7 cellular contexts compared by ENCODE assay signal in the genomic region with DNA sequence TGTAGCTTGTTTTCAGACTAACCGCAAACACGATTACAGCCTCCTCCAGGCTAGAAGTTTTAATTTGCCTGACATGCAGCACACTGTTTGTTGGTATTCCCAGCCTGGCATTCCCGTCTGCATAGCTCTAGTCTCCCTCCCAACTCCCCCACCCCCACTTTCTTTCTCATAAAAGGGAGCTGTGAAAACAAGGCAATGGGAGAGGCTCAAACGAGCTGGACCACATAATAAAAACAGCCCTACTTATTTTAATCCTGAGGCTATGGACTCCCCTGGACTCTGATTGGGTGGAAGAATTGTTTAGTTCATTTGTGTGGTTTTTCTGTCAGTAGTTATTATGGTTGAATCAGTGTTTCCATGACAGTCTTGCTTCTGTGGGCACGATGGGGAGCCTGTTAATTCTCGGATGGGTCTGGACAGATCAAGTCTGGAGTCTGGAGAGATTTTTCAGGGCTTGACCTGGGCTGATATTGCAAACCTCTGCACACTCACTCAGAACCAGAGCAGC. TPM values are rescaled to one million over a fixed set of nuclear protein-coding genes. Genes with fewer than 3 reads are reported as not detected.
DNase-seq lines count a peak whose midpoint lies in the region; ATAC-seq and TF ChIP-seq lines count a peak whose summit lies in the region.

No MANE protein-coding gene starts in this region.

- no peaks in the 10 kb centered on the region for H3K27me3 ChIP-seq in H9 (ENCODE audit: insufficient read depth, low read length)
- no peaks in the 10 kb centered on the region for H3K27me3 ChIP-seq in esophagus squamous epithelium

- no peaks in the 10 kb centered on the region for H3K79me2 ChIP-seq in H9 (ENCODE audit: insufficient read depth, low read length)

- H3K14ac ChIP-seq in H9 (ENCODE audit: insufficient read depth, low read length) = no peak overlapping the region

- H3T11ph ChIP-seq in H9 (ENCODE audit: low read length) = no peak overlapping the region

- no peak overlapping the region for H3K4ac ChIP-seq in H9 (ENCODE audit: low read depth, low read length)

- H2AK5ac ChIP-seq in H9 (ENCODE audit: insufficient read length, low read length) = no peak overlapping the region

- H3K9ac ChIP-seq in H9 (ENCODE audit: extremely low read depth, insufficient read length, low read length) = no peak overlapping the region

- DNase-seq in H9 (no peak), SK-MEL-5 (ENCODE audit: low read depth, low spot score) (peak; percentile 75), esophagus squamous epithelium (lab: John Stamatoyannopoulos, UW) (no peak), NCI-H1436 treated with DMSO at 0.1 percent for 48 hours (lab: John Stamatoyannopoulos, UW) (no peak), DMS53 treated with DMSO at 0.1 percent for 48 hours (lab: John Stamatoyannopoulos, UW; ENCODE audit: unreplicated experiment) (no peak)
- DNase-seq in naive thymus-derived CD8-positive, alpha-beta T cell = no peak

- no peak overlapping the region for H2BK20ac ChIP-seq in H9 (ENCODE audit: low read depth, low read length, poor library complexity, severe bottlenecking)

- H3K18ac ChIP-seq in H9 (ENCODE audit: insufficient read length, low read depth, low read length) = no peak overlapping the region

- H3K27me3 Mint-ChIP-seq in H9 (ENCODE audit: low read depth) = peaks cover 1% of the 10 kb centered on the region; the same call in 1 of the 2 replicates
- H3K27me3 Mint-ChIP-seq in naive thymus-derived CD8-positive, alpha-beta T cell = no peaks in the 10 kb centered on the region

- H3K27ac ChIP-seq in H9 (ENCODE audit: insufficient read length, low read depth, low read length) = no peak overlapping the region
- H3K27ac ChIP-seq in esophagus squamous epithelium = peak overlapping the region; percentile 73 to 93 (median 90)

- peak overlapping the region; percentile 88 for H3K4me2 ChIP-seq in H9 (ENCODE audit: insufficient read depth, insufficient read length, low read length)

- H3K4me3 Mint-ChIP-seq in H9 = peak overlapping the region; percentile 82 to 94
- H3K4me3 Mint-ChIP-seq in naive thymus-derived CD8-positive, alpha-beta T cell = peak overlapping the region; percentile 64 to 97 (median 81)

- WGBS in H9 (ENCODE audit: extremely low coverage, insufficient read length, low lambda C conversion rate) = no CpG with 5 or more reads among the region's 6 CpGs
- 9 to 15% methylated on average over 4 to 6 of the region's 6 CpGs for WGBS in esophagus squamous epithelium, 2 donors

- no peaks in the 10 kb centered on the region for H3K79me1 ChIP-seq in H9 (ENCODE audit: insufficient read depth, low read depth, low read length, poor library complexity, severe bottlenecking)

- H2AFZ ChIP-seq in H9 (ENCODE audit: low read length) = no peak overlapping the region

- peak in 1 of 4 donors; percentile 20 for TF ChIP-seq POLR2A in esophagus squamous epithelium (IDR thresholded peaks at IDR 0.05)

- H2BK12ac ChIP-seq in H9 (ENCODE audit: insufficient read length, low read depth, low read length) = no peak overlapping the region

- peaks cover 32 to 35% of the 10 kb centered on the region in 2 experiments for H3K4me1 Mint-ChIP-seq in H9
- H3K4me1 Mint-ChIP-seq in naive thymus-derived CD8-positive, alpha-beta T cell = peaks cover 11 to 21% (median 14%) of the 10 kb centered on the region in 4 donors

- no peaks in the 10 kb centered on the region for H3K36me3 ChIP-seq in esophagus squamous epithelium

- no peak overlapping the region for H4K8ac ChIP-seq in H9 (replicated peaks; ENCODE audit: insufficient read length, low read depth, low read length)

- H3K9me3 ChIP-seq in H9 (ENCODE audit: control insufficient read depth, low read depth, low read length) (no peaks in the 10 kb centered on the region), esophagus squamous epithelium (no peaks in the 10 kb centered on the region)

- H3K4me1 ChIP-seq in H9 (ENCODE audit: insufficient read depth, low read length) (peaks cover 9% of the 10 kb centered on the region), esophagus squamous epithelium (peaks cover 5 to 62% (median 10%) of the 10 kb centered on the region in 3 donors)

- no peak overlapping the region for H2BK15ac ChIP-seq in H9 (ENCODE audit: low read depth, low read length)

- no peaks in the 10 kb centered on the region; a peak in 1 of 5 replicates for H3K9me3 Mint-ChIP-seq in H9
- H3K9me3 Mint-ChIP-seq in naive thymus-derived CD8-positive, alpha-beta T cell = no peaks in the 10 kb centered on the region

- peaks cover 10% of the 10 kb centered on the region for H3K23me2 ChIP-seq in H9 (ENCODE audit: insufficient read length, low read depth, low read length, poor library complexity, severe bottlenecking)

- POLR2A ChIA-PET in naive thymus-derived CD8-positive, alpha-beta T cell (lab: Charles Lee) = no interaction called here

- no peak overlapping the region for H4K91ac ChIP-seq in H9 (ENCODE audit: insufficient read length, low read depth, low read length)

- no peak overlapping the region for H4K5ac ChIP-seq in H9 (ENCODE audit: insufficient read length, low read depth, low read length)

- peak overlapping the region; percentile 49 to 79 (median 66) for H3K4me3 ChIP-seq in esophagus squamous epithelium

- peaks cover 0 to 5% (median 0%) of the 10 kb centered on the region in 3 experiments; a peak in 3 of 7 replicates for H3K36me3 Mint-ChIP-seq in H9 (ENCODE audit: insufficient read depth in 1 of 3, low read depth in 3 of 3)
- H3K36me3 Mint-ChIP-seq in naive thymus-derived CD8-positive, alpha-beta T cell = peaks cover 0 to 2% (median 0%) of the 10 kb centered on the region in 3 donors

- H3K23ac ChIP-seq in H9 (ENCODE audit: insufficient read length, low read depth, low read length) = no peak overlapping the region

- no peak overlapping the region for H3K56ac ChIP-seq in H9 (ENCODE audit: insufficient read length, low read depth, low read length)

- H4K20me1 ChIP-seq in H9 (ENCODE audit: control insufficient read depth, insufficient read depth, insufficient read length) = no peaks in the 10 kb centered on the region

- H2BK120ac ChIP-seq in H9 (ENCODE audit: low read depth, low read length, poor library complexity, severe bottlenecking) = no peak overlapping the region

- no peak for ATAC-seq in naive thymus-derived CD8-positive, alpha-beta T cell
- no peak for ATAC-seq in HG03095 (IDR thresholded peaks at IDR 0.05; ENCODE audit: unreplicated experiment)

- in situ Hi-C loops in SK-MEL-5 (cut with HindIII; ENCODE audit: low pct_unique_long_range_greater_than_20kb, low sequenced_read_pairs) = no loop called here

- H2BK5ac ChIP-seq in H9 (ENCODE audit: insufficient read length, low read length) = no peak overlapping the region

- peak overlapping the region in 2 of 3 experiments; percentile 48 to 86; a peak in 5 of 7 replicates for H3K27ac Mint-ChIP-seq in H9
- peak overlapping the region in 4 of 10 donors; percentile 0 to 64 (median 36) for H3K27ac Mint-ChIP-seq in naive thymus-derived CD8-positive, alpha-beta T cell

- intact Hi-C loops in esophagus squamous epithelium (cut with DNase I) = no loop called here

- no peak for TF ChIP-seq CTCF in H9 (conservative IDR thresholded peaks at IDR 0.05)
- no peak for TF ChIP-seq CTCF in esophagus squamous epithelium (IDR thresholded peaks at IDR 0.05)

RNA-seq across cellular contexts. Expression of a gene that starts 1.2 kb away (rescaled TPM):
- total RNA-seq in H9 (2021) (4.9 and 5.5 TPM in 2 replicates), esophagus squamous epithelium (10 to 100 TPM in 1 of 4 donors, 1 to 10 TPM in 3; 2.0 to 37.2 (median 6.9) TPM)
- 2.7 and 3.7 TPM in 2 replicates for total RNA-seq in SK-MEL-5 (2014; rRNA removed; shearing (Covaris generic))
- 2.3 and 2.9 TPM in 2 replicates for polyA plus RNA-seq in SK-MEL-5 (2015; cell fraction: cytosol; rRNA removed)
- polyA plus RNA-seq in SK-MEL-5 (2015; cell fraction: nucleus; rRNA removed) = 5.8 and 7.1 TPM in 2 replicates
- 1 to 10 TPM; 2.8 to 3.5 TPM for total RNA-seq in naive thymus-derived CD8-positive, alpha-beta T cell
- under 1 TPM in 1 of 3 donors, not detected in 2; 0.25 TPM for polyA plus RNA-seq in naive thymus-derived CD8-positive, alpha-beta T cell
